ENCODE assay signal across 9 cellular contexts in genomic region chr15:80309769-80310384, GRCh38. TPM values are rescaled to one million over a fixed set of nuclear protein-coding genes. Genes with fewer than 3 reads are reported as not detected.
DNase-seq lines count a peak whose midpoint lies in the region; ATAC-seq and TF ChIP-seq lines count a peak whose summit lies in the region.
"Had no signal": no experiment of that assay in that cellular context is flagged by ENCODE, and none has a peak within 500 bp of the region (broad histone marks: within the 10 kb centered on the region; RNA-seq: fewer than 3 reads in every experiment).

No MANE protein-coding gene starts in this region.

- in situ Hi-C loops in mammary epithelial cell (cut with MboI; ENCODE audit: low sequenced_read_pairs in 2 of 2), result no loop called here

- BruUV-seq in mammary epithelial cell (replicated peaks; lab: Mats Ljungman, UMichigan), result no TSS peak

- peak; percentile 5 for DNase-seq in DMS53 treated with DMSO at 0.1 percent for 48 hours (lab: John Stamatoyannopoulos, UW; ENCODE audit: unreplicated experiment)
- DNase-seq in mammary epithelial cell, result peak; percentile 6
- peak; percentile 29 for DNase-seq in myocyte (ENCODE audit: low read depth)
- no peak for DNase-seq in T-cell
- DNase-seq in sciatic nerve (ENCODE audit: low spot score), result no peak
- DNase-seq in activated CD4-positive, alpha-beta T cell treated with anti-CD3 and anti-CD28 coated beads for 1 hour, result no peak
- DNase-seq in islet precursor cell, result no peak

- CTCF ChIA-PET in mammary epithelial cell (lab: Charles Lee; ENCODE audit: low non-redundant PET) (interaction anchor here (0.5 to 0.7 kb wide), 2 partner anchors 46 to 837 kb away, joined by 3 to 6 read pairs; no protein-coding TSS in a partner anchor), T-cell (lab: Charles Lee) (interaction anchor here in 1 of 2 donors (0.6 kb wide), 1 partner anchor 9 kb away, joined by 4 read pairs; no protein-coding TSS in a partner anchor)

- dilution Hi-C loops in mammary epithelial cell (cut with HindIII; ENCODE audit: low sequenced_read_pairs), result no loop called here

- H3K36me3 ChIP-seq in mammary epithelial cell (ENCODE audit: insufficient read depth, low read length), result no peaks in the 10 kb centered on the region

- no peak overlapping the region for H2AFZ ChIP-seq in mammary epithelial cell (ENCODE audit: low read depth, low read length)

- no peaks in the 10 kb centered on the region for H3K4me1 ChIP-seq in mammary epithelial cell (ENCODE audit: insufficient read depth, low read length)

- no peak overlapping the region for H3K4me3 Mint-ChIP-seq in T-cell

- no peak overlapping the region for H3K27ac Mint-ChIP-seq in T-cell

- intact Hi-C loops in mammary epithelial cell (cut with micrococcal nuclease) (loop anchor here (1.0 to 10.0 kb wide), 4 partner anchors 68 to 715 kb away; no protein-coding TSS in a partner anchor), sciatic nerve (cut with DNase I) (no loop called here)

- H3K9ac ChIP-seq in mammary epithelial cell (ENCODE audit: insufficient read depth, low read length), result no peak overlapping the region

- H3K4me3 ChIP-seq in mammary epithelial cell (replicated peaks in 1 of 3; ENCODE audit: insufficient read depth in 1 of 3, low read depth in 2 of 3, low read length in 3 of 3), result no peak overlapping the region
- H3K4me3 ChIP-seq: skin epidermis had no signal

- POLR2A ChIA-PET in T-cell (lab: Charles Lee), result no interaction called here

- H3K27ac ChIP-seq in mammary epithelial cell (ENCODE audit: insufficient read depth, low read depth, low read length), result no peak overlapping the region
- H3K27ac ChIP-seq: skin epidermis had no signal

- no peaks in the 10 kb centered on the region for H3K79me2 ChIP-seq in mammary epithelial cell (ENCODE audit: insufficient read depth, low read length)

- TF ChIP-seq CTCF in mammary epithelial cell (conservative IDR thresholded peaks at IDR 0.05 in 1 of 2, IDR thresholded peaks at IDR 0.05 in 1 of 2; ENCODE audit: extremely low read depth in 1 of 2, insufficient read depth in 1 of 2, low read depth in 1 of 2, low read length in 2 of 2), result peak; percentile 53 to 73

- WGBS in mammary epithelial cell (ENCODE audit: low coverage, missing lambda C conversion rate), result 36% methylated on average over 3 of the region's 6 CpGs

- TF ChIP-seq RAD21 in Ishikawa (IDR thresholded peaks at IDR 0.05; ENCODE audit: low read depth), result peak; percentile 64

- no peak for TF ChIP-seq EP300 in Ishikawa (IDR thresholded peaks at IDR 0.05; ENCODE audit: borderline replicate concordance)

- H4K20me1 ChIP-seq in mammary epithelial cell (ENCODE audit: insufficient read depth, low read length), result no peaks in the 10 kb centered on the region

- no peaks in the 10 kb centered on the region for H3K9me3 ChIP-seq in mammary epithelial cell (replicated peaks; ENCODE audit: insufficient read depth, low read length)

- ATAC-seq in T-cell (replicated peaks in 1 of 4), result no peak
- ATAC-seq in sciatic nerve, result no peak

- no peaks in the 10 kb centered on the region for H3K9me3 Mint-ChIP-seq in T-cell

- H3K36me3 Mint-ChIP-seq in T-cell, result no peaks in the 10 kb centered on the region

- peaks cover 29 to 40% of the 10 kb centered on the region in 2 donors for H3K27me3 Mint-ChIP-seq in T-cell

- H3K27me3 ChIP-seq in mammary epithelial cell (ENCODE audit: insufficient read depth, low read length), result no peaks in the 10 kb centered on the region

- no peak overlapping the region for H3K4me2 ChIP-seq in mammary epithelial cell (ENCODE audit: insufficient read depth, low read depth, low read length)

- no peaks in the 10 kb centered on the region for H3K4me1 Mint-ChIP-seq in T-cell

TF ChIP-seq in Ishikawa, 13 proteins besides CTCF, POLR2A, EP300 and RAD21:
- TF ChIP-seq ZBTB7A (IDR thresholded peaks at IDR 0.05; ENCODE audit: low read depth) (no peak), TEAD4 (IDR thresholded peaks at IDR 0.05) (no peak), CREB1 (IDR thresholded peaks at IDR 0.05; ENCODE audit: low read depth) (no peak), YY1 (IDR thresholded peaks at IDR 0.05; ENCODE audit: low read depth) (no peak), FOXM1 (IDR thresholded peaks at IDR 0.05; ENCODE audit: borderline replicate concordance, low read depth) (no peak), TCF12 (IDR thresholded peaks at IDR 0.05; ENCODE audit: low read depth) (no peak), NFIC (IDR thresholded peaks at IDR 0.05) (no peak), USF1 (IDR thresholded peaks at IDR 0.05) (no peak), EGR1 (IDR thresholded peaks at IDR 0.05) (no peak), TAF1 (IDR thresholded peaks at IDR 0.05; ENCODE audit: low read depth) (no peak), MAX (IDR thresholded peaks at IDR 0.05) (no peak), CEBPB (IDR thresholded peaks at IDR 0.05) (no peak), REST (IDR thresholded peaks at IDR 0.05; ENCODE audit: low read depth) (no peak)

RNA-seq across cellular contexts. Expression of gene CTXND1, which starts 57.9 kb away (rescaled TPM):
- not detected for total RNA-seq in mammary epithelial cell
- polyA plus RNA-seq in mammary epithelial cell, result not detected
- polyA minus RNA-seq in mammary epithelial cell, result not detected
- not detected in 2 replicates for total RNA-seq in myocyte
- not detected for polyA plus RNA-seq in myocyte (2012)
- not detected for total RNA-seq in T-cell
- total RNA-seq in sciatic nerve, result 6.3 TPM

Comparison
In these comparisons a context has a peak if more than half of its experiments do, and no peak if none do; other contexts are left out.
1. DNase-seq: peak in DMS53 treated with DMSO at 0.1 percent for 48 hours (single experiment), mammary epithelial cell (single experiment) and myocyte (single experiment); none in T-cell (0 of 34), sciatic nerve (single experiment), activated CD4-positive, alpha-beta T cell treated with anti-CD3 and anti-CD28 coated beads for 1 hour (single experiment) and islet precursor cell (single experiment).